ENCODE assay signal across 12 cellular contexts in genomic region chr12:66132408-66132807, GRCh38. TPM values are rescaled to one million over a fixed set of nuclear protein-coding genes. Genes with fewer than 3 reads are reported as not detected.
DNase-seq lines count a peak whose midpoint lies in the region; ATAC-seq, FAIRE-seq and TF ChIP-seq lines count a peak whose summit lies in the region.
"Had no signal": no experiment of that assay in that cellular context is flagged by ENCODE, and none has a peak within 500 bp of the region (broad histone marks: within the 10 kb centered on the region; RNA-seq: fewer than 3 reads in every experiment).

No MANE protein-coding gene starts in this region.

- H3K27ac ChIP-seq in RWPE1, result no peak overlapping the region
- H3K27ac ChIP-seq in fibroblast of lung (ENCODE audit: insufficient read depth, low read length), result peak overlapping the region; percentile 43

- H3K27ac Mint-ChIP-seq in stimulated activated naive CD8-positive, alpha-beta T cell treated with anti-CD3 and anti-CD28 coated beads, Interleukin-15, Interleukin-2, amounts not matched to agents 100 ng/mL and 50 ng/mL, for 24 hours, result no peak overlapping the region
- H3K27ac Mint-ChIP-seq in stimulated activated naive CD8-positive, alpha-beta T cell treated with anti-CD3 and anti-CD28 coated beads, Interleukin-15, amount 100 ng/mL, for 72 hours, result no peak overlapping the region
- H3K27ac Mint-ChIP-seq: stimulated activated naive B cell treated with anti-CD40 and anti-IgM and Interleukin-4, amounts not matched to agents 10 μg/mL and 1 μg/mL and 100 μg/mL, for 72 hours had no signal

- DNase-seq in stimulated activated naive CD8-positive, alpha-beta T cell treated with anti-CD3 and anti-CD28 coated beads, Interleukin-15, amount 100 ng/mL, for 72 hours, result no peak
- peak; percentile 41 for DNase-seq in RWPE1 (ENCODE audit: low spot score)
- DNase-seq in fibroblast of lung (ENCODE audit: low read depth in 2 of 2), result peak; percentile 35 to 89
- DNase-seq in urothelium cell line (ENCODE audit: low spot score), result peak; percentile 49
- DNase-seq: NCI-H1694 treated with DMSO at 0.1 percent for 48 hours; nucleus accumbens; stimulated activated naive B cell treated with anti-CD40 and anti-IgM and Interleukin-4, amounts not matched to agents 10 μg/mL and 1 μg/mL and 100 μg/mL, for 72 hours had no signal

- peaks cover 51% of the 10 kb centered on the region for H3K4me1 Mint-ChIP-seq in stimulated activated naive CD8-positive, alpha-beta T cell treated with anti-CD3 and anti-CD28 coated beads, Interleukin-15, Interleukin-2, amounts not matched to agents 100 ng/mL and 50 ng/mL, for 24 hours (ENCODE audit: low read depth)
- peaks cover 41% of the 10 kb centered on the region for H3K4me1 Mint-ChIP-seq in stimulated activated naive CD8-positive, alpha-beta T cell treated with anti-CD3 and anti-CD28 coated beads, Interleukin-15, amount 100 ng/mL, for 72 hours

- H3K4me1 ChIP-seq in fibroblast of lung (ENCODE audit: control insufficient read depth, extremely low read depth, insufficient read depth, low read length), result peaks cover 3% of the 10 kb centered on the region

- no peak overlapping the region for H2AFZ ChIP-seq in fibroblast of lung (ENCODE audit: low read length)

- H3K9ac ChIP-seq in fibroblast of lung (ENCODE audit: insufficient read depth, low read length), result no peak overlapping the region

- H4K20me1 ChIP-seq in fibroblast of lung (ENCODE audit: control insufficient read depth, extremely low read depth, insufficient read depth, low read length), result no peaks in the 10 kb centered on the region

- POLR2A ChIA-PET in RWPE1 (lab: Yijun Ruan, JAX; ENCODE audit: low non-redundant PET), result interaction anchor here (0.5 kb wide), 1 partner anchor 130 kb away, joined by 3 read pairs; no protein-coding TSS in a partner anchor

- peak overlapping the region; percentile 25 for H3K4me2 ChIP-seq in fibroblast of lung (ENCODE audit: extremely low read depth, insufficient read depth, low read length)

- H3K79me2 ChIP-seq in fibroblast of lung (ENCODE audit: control insufficient read depth, insufficient read depth, low read length), result peaks cover 24% of the 10 kb centered on the region

- no peaks in the 10 kb centered on the region for H3K9me3 ChIP-seq in fibroblast of lung (ENCODE audit: control insufficient read depth, insufficient read depth, low read depth, low read length)

- H3K27me3 ChIP-seq in fibroblast of lung (ENCODE audit: control insufficient read depth, insufficient read depth, low read length), result no peaks in the 10 kb centered on the region

- H3K36me3 ChIP-seq in fibroblast of lung (ENCODE audit: control insufficient read depth, insufficient read depth, low read length), result no peaks in the 10 kb centered on the region

- TF ChIP-seq CTCF in RWPE1 (conservative IDR thresholded peaks at IDR 0.05; ENCODE audit: low read depth) (no peak), fibroblast of lung (conservative IDR thresholded peaks at IDR 0.05 in 1 of 2, IDR thresholded peaks at IDR 0.05 in 1 of 2; ENCODE audit: low read depth in 1 of 2, low read length in 2 of 2) (no peak)

- H3K27me3 Mint-ChIP-seq in stimulated activated naive CD8-positive, alpha-beta T cell treated with anti-CD3 and anti-CD28 coated beads, Interleukin-15, Interleukin-2, amounts not matched to agents 100 ng/mL and 50 ng/mL, for 24 hours, result no peaks in the 10 kb centered on the region
- H3K27me3 Mint-ChIP-seq in stimulated activated naive CD8-positive, alpha-beta T cell treated with anti-CD3 and anti-CD28 coated beads, Interleukin-15, amount 100 ng/mL, for 72 hours, result no peaks in the 10 kb centered on the region
- H3K27me3 Mint-ChIP-seq: stimulated activated naive B cell treated with anti-CD40 and anti-IgM and Interleukin-4, amounts not matched to agents 10 μg/mL and 1 μg/mL and 100 μg/mL, for 72 hours had no signal

- no peak overlapping the region for H3K4me3 ChIP-seq in fibroblast of lung (replicated peaks in 1 of 4; ENCODE audit: control extremely low read depth in 1 of 4, insufficient read depth in 1 of 4, low read depth in 3 of 4, low read length in 4 of 4)

- peaks cover 41% of the 10 kb centered on the region for H3K36me3 Mint-ChIP-seq in stimulated activated naive CD8-positive, alpha-beta T cell treated with anti-CD3 and anti-CD28 coated beads, Interleukin-15, Interleukin-2, amounts not matched to agents 100 ng/mL and 50 ng/mL, for 24 hours (ENCODE audit: low read depth)

- CTCF ChIA-PET in RWPE1 (lab: Yijun Ruan, JAX), result interaction anchor here (0.6 kb wide), 1 partner anchor 528 kb away, joined by 3 read pairs; no protein-coding TSS in a partner anchor

- FAIRE-seq in urothelium cell line (lab: Jason Lieb, UNC), result no peak
- FAIRE-seq: G401.6 had no signal

- peak overlapping the region; percentile 93 for H3K4me3 Mint-ChIP-seq in stimulated activated naive CD8-positive, alpha-beta T cell treated with anti-CD3 and anti-CD28 coated beads, Interleukin-15, Interleukin-2, amounts not matched to agents 100 ng/mL and 50 ng/mL, for 24 hours
- peak overlapping the region in 1 of 2 donors; percentile 92 for H3K4me3 Mint-ChIP-seq in stimulated activated naive CD8-positive, alpha-beta T cell treated with anti-CD3 and anti-CD28 coated beads, Interleukin-15, amount 100 ng/mL, for 72 hours

- no peaks in the 10 kb centered on the region for H3K9me3 Mint-ChIP-seq in stimulated activated naive CD8-positive, alpha-beta T cell treated with anti-CD3 and anti-CD28 coated beads, Interleukin-15, Interleukin-2, amounts not matched to agents 100 ng/mL and 50 ng/mL, for 24 hours
- H3K9me3 Mint-ChIP-seq in stimulated activated naive CD8-positive, alpha-beta T cell treated with anti-CD3 and anti-CD28 coated beads, Interleukin-15, amount 100 ng/mL, for 72 hours, result no peaks in the 10 kb centered on the region
- H3K9me3 Mint-ChIP-seq: stimulated activated naive B cell treated with anti-CD40 and anti-IgM and Interleukin-4, amounts not matched to agents 10 μg/mL and 1 μg/mL and 100 μg/mL, for 72 hours had no signal

- no peak for ATAC-seq in stimulated activated naive CD8-positive, alpha-beta T cell treated with anti-CD3 and anti-CD28 coated beads, Interleukin-15, amount 100 ng/mL, for 72 hours
- ATAC-seq in HG02763 (IDR thresholded peaks at IDR 0.05; ENCODE audit: unreplicated experiment), result no peak
- no peak for ATAC-seq in HG03571 (IDR thresholded peaks at IDR 0.05; ENCODE audit: unreplicated experiment)
- no peak for ATAC-seq in HG03095 (IDR thresholded peaks at IDR 0.05; ENCODE audit: unreplicated experiment)
- ATAC-seq: stimulated activated naive B cell treated with anti-CD40 and anti-IgM and Interleukin-4, amounts not matched to agents 10 μg/mL and 1 μg/mL and 100 μg/mL, for 72 hours had no signal

RNA-seq across cellular contexts. Expression of gene LLPH, which starts 1.9 kb away (rescaled TPM):
- total RNA-seq in fibroblast of lung, result 5.8 and 6.7 TPM in 2 replicates
- 30.5 and 30.7 TPM in 2 replicates for polyA plus RNA-seq in fibroblast of lung
- 40.9 and 42.8 TPM in 2 replicates for polyA plus RNA-seq in fibroblast of lung (2012)
- polyA minus RNA-seq in fibroblast of lung (ENCODE audit: low replicate concordance), result 0.67 and 1.0 TPM in 2 replicates

RNA-seq across cellular contexts. Expression of gene TMBIM4, which starts 37.4 kb away (rescaled TPM):
- total RNA-seq in fibroblast of lung, result 48.8 and 69.2 TPM in 2 replicates
- 128 and 140 TPM in 2 replicates for polyA plus RNA-seq in fibroblast of lung
- polyA plus RNA-seq in fibroblast of lung (2012), result 99.9 and 114 TPM in 2 replicates
- 18.7 and 45.1 TPM in 2 replicates for polyA minus RNA-seq in fibroblast of lung (ENCODE audit: low replicate concordance)

RNA-seq across cellular contexts. Expression of gene IRAK3, which starts 56.6 kb away (rescaled TPM):
- total RNA-seq in fibroblast of lung, result 7.4 and 11.1 TPM in 2 replicates
- 3.2 and 4.5 TPM in 2 replicates for polyA plus RNA-seq in fibroblast of lung
- polyA plus RNA-seq in fibroblast of lung (2012), result 1.1 and 2.4 TPM in 2 replicates
- polyA minus RNA-seq in fibroblast of lung (ENCODE audit: low replicate concordance), result 1.3 and 3.9 TPM in 2 replicates

Comparison
In these comparisons a context has a peak if more than half of its experiments do, and no peak if none do; other contexts are left out.
1. DNase-seq: peak in RWPE1 (single experiment), fibroblast of lung (2 of 2) and urothelium cell line (single experiment); none in stimulated activated naive CD8-positive, alpha-beta T cell treated with anti-CD3 and anti-CD28 coated beads, Interleukin-15, amount 100 ng/mL, for 72 hours (0 of 2).